12 cellular contexts compared by ENCODE assay signal in genomic region chr20:63782051-63782471, GRCh38. TPM values are rescaled to one million over a fixed set of nuclear protein-coding genes. Genes with fewer than 3 reads are reported as not detected.
DNase-seq lines count a peak whose midpoint lies in the region; ATAC-seq, FAIRE-seq and TF ChIP-seq lines count a peak whose summit lies in the region.
"Had no signal": no experiment of that assay in that cellular context is flagged by ENCODE, and none has a peak within 500 bp of the region (broad histone marks: within the 10 kb centered on the region; RNA-seq: fewer than 3 reads in every experiment).

No MANE protein-coding gene starts in this region.

- H3K27ac ChIP-seq in K562 (ENCODE audit: extremely low read depth, low read depth, low read length), result no peak overlapping the region
- H3K27ac ChIP-seq: adrenal gland had no signal

- no peak for TF ChIP-seq EP300 in K562 (IDR thresholded peaks at IDR 0.05; ENCODE audit: low read length)

- intact Hi-C loops in K562 (cut with micrococcal nuclease), result loop anchor here (10.0 kb wide), 2 partner anchors 77 to 193 kb away; partner anchors contain the start of genes ARFRP1, SAMD10 and ZGPAT

- H3K27me3 ChIP-seq in K562 (ENCODE audit: control insufficient read depth in 2 of 2, insufficient read depth in 2 of 2, low read length in 2 of 2), result no peaks in the 10 kb centered on the region
- H3K27me3 ChIP-seq: adrenal gland had no signal

- no peaks in the 10 kb centered on the region for H3K79me2 ChIP-seq in K562 (ENCODE audit: control insufficient read depth, insufficient read depth, low read length)

- in situ Hi-C loops in K562 (cut with MboI), result no loop called here

- 21% methylated on average over 14 of the region's 18 CpGs for WGBS in K562 (ENCODE audit: insufficient coverage, low coverage, missing lambda C conversion rate)

- no peaks in the 10 kb centered on the region for H3K9me3 ChIP-seq in K562 (replicated peaks; ENCODE audit: control insufficient read depth, insufficient read depth, low read depth, low read length)
- H3K9me3 ChIP-seq: adrenal gland had no signal

- TF ChIP-seq RAD21 in K562 (CRISPR knock-in tag; conservative IDR thresholded peaks at IDR 0.05 in 1 of 2, IDR thresholded peaks at IDR 0.05 in 1 of 2), result no peak

- FAIRE-seq in K562 (lab: Jason Lieb, UNC), result no peak
- FAIRE-seq: keratinocyte had no signal

- peaks cover 5 to 25% of the 10 kb centered on the region in 2 experiments; a peak in 4 of 5 replicates for H3K4me1 ChIP-seq in K562 (replicated peaks in 1 of 2; ENCODE audit: control insufficient read depth in 2 of 2, insufficient read depth in 2 of 2, low read length in 2 of 2)
- H3K4me1 ChIP-seq: adrenal gland had no signal

- no peaks in the 10 kb centered on the region for H3K36me3 ChIP-seq in K562 (ENCODE audit: control insufficient read depth, insufficient read depth, low read length)
- H3K36me3 ChIP-seq: adrenal gland had no signal

- TF ChIP-seq CTCF in K562 (IDR thresholded peaks at IDR 0.05 in 2 of 3, conservative IDR thresholded peaks at IDR 0.05 in 1 of 3; ENCODE audit: insufficient read depth in 2 of 3, low read depth in 1 of 3, low read length in 3 of 3), result peak; percentile 10 to 25 (median 16); a peak in 1 of 6 replicates

- H4K20me1 ChIP-seq in K562 (replicated peaks; ENCODE audit: control insufficient read depth, insufficient read depth, low read length), result no peaks in the 10 kb centered on the region

- no peaks in the 10 kb centered on the region for H3K9me1 ChIP-seq in K562 (ENCODE audit: control insufficient read depth, insufficient read depth, low read length)

- no peak overlapping the region for H3K4me2 ChIP-seq in K562 (ENCODE audit: insufficient read depth, low read length)

- no peak for TF ChIP-seq POLR2A in K562 (conservative IDR thresholded peaks at IDR 0.05)
- no peak for TF ChIP-seq POLR2A in erythroblast (IDR thresholded peaks at IDR 0.05; ENCODE audit: low read length)

- CTCF ChIA-PET in K562 (lab: Yijun Ruan, JAX; ENCODE audit: low intra/inter-chr PET ratio), result no interaction called here

- peak; percentile 48 for ATAC-seq in K562
- ATAC-seq: stimulated activated naive B cell treated with anti-CD40 and anti-IgM and Interleukin-4, amounts not matched to agents 10 μg/mL and 1 μg/mL and 100 μg/mL, for 72 hours had no signal

- BruUV-seq in K562 (replicated peaks; lab: Mats Ljungman, UMichigan), result no TSS peak

- no peak overlapping the region for H3K4me3 ChIP-seq in K562
- H3K4me3 ChIP-seq: adrenal gland had no signal

- H3K9ac ChIP-seq in K562 (ENCODE audit: insufficient read depth in 1 of 2, low read depth in 2 of 2, low read length in 2 of 2), result no peak overlapping the region; a peak in 1 of 4 replicates

- H2AFZ ChIP-seq in K562 (ENCODE audit: low read depth, low read length), result peak overlapping the region; percentile 55; the same call in 1 of the 2 replicates

- peak; percentile 37 for DNase-seq in SIG-M5 treated with dmso at 0.1 percent for 504 hours (lab: John Stamatoyannopoulos, UW; ENCODE audit: unreplicated experiment)
- DNase-seq in SIG-M5 (lab: John Stamatoyannopoulos, UW), result no peak
- peak; percentile 33 for DNase-seq in activated CD4-positive, alpha-beta T cell treated with anti-CD3 and anti-CD28 coated beads for 48 hours
- DNase-seq in K562 (ENCODE audit: extremely low read depth in 1 of 4, low spot score in 3 of 4), result no peak
- DNase-seq in stimulated activated CD8-positive, alpha-beta memory T cell treated with anti-CD3 and anti-CD28 coated beads, Interleukin-4, amount 100 ng/mL, for 48 hours, result peak; percentile 55
- DNase-seq in cerebellum (ENCODE audit: low spot score), result no peak
- DNase-seq in erythroblast (lab: John Stamatoyannopoulos, UW), result no peak
- DNase-seq in NCI-H1092 (lab: John Stamatoyannopoulos, UW), result no peak
- DNase-seq: adrenal gland; NCI-H1105; stimulated activated naive B cell treated with anti-CD40 and anti-IgM and Interleukin-4, amounts not matched to agents 10 μg/mL and 1 μg/mL and 100 μg/mL, for 72 hours had no signal

- POLR2A ChIA-PET in K562 (lab: Yijun Ruan, JAX), result interaction anchor here (0.5 kb wide), 1 partner anchor 165 kb away, joined by 3 read pairs; no protein-coding TSS in a partner anchor

TF ChIP-seq in K562, 482 proteins besides CTCF, POLR2A, EP300 and RAD21 (continues in another document):
- no peak for TF ChIP-seq NBN (IDR thresholded peaks at IDR 0.05; ENCODE audit: low read depth)
- TF ChIP-seq ZC3H11A (IDR thresholded peaks at IDR 0.05; ENCODE audit: low read depth, low read length), result no peak
- TF ChIP-seq, protein P1, sequence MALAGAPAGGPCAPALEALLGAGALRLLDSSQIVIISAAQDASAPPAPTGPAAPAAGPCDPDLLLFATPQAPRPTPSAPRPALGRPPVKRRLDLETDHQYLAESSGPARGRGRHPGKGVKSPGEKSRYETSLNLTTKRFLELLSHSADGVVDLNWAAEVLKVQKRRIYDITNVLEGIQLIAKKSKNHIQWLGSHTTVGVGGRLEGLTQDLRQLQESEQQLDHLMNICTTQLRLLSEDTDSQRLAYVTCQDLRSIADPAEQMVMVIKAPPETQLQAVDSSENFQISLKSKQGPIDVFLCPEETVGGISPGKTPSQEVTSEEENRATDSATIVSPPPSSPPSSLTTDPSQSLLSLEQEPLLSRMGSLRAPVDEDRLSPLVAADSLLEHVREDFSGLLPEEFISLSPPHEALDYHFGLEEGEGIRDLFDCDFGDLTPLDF (CRISPR knock-in tag; IDR thresholded peaks at IDR 0.05), result no peak
- no peak for TF ChIP-seq NRF1 (conservative IDR thresholded peaks at IDR 0.05 in 1 of 2, IDR thresholded peaks at IDR 0.05 in 1 of 2)
- no peak for TF ChIP-seq NONO (IDR thresholded peaks at IDR 0.05; ENCODE audit: low read depth in 2 of 2, low read length in 1 of 2)
- TF ChIP-seq RAD51 (IDR thresholded peaks at IDR 0.05; ENCODE audit: borderline replicate concordance, low read depth), result no peak
- TF ChIP-seq MEF2D (tag; conservative IDR thresholded peaks at IDR 0.05; ENCODE audit: low read depth), result no peak
- no peak for TF ChIP-seq PRMT5 (CRISPR knock-in tag; IDR thresholded peaks at IDR 0.05)

RNA-seq across cellular contexts. Expression of gene SLC2A4RG, which starts 42.5 kb away (rescaled TPM):
- total RNA-seq in K562 (2011; cell fraction: chromatin; rRNA removed; ENCODE audit: low replicate concordance), result 22.0 and 60.9 TPM in 2 replicates
- total RNA-seq in K562 (2011; cell fraction: nucleolus; rRNA removed), result 104 and 105 TPM in 2 replicates
- total RNA-seq in K562 (2011; cell fraction: nucleoplasm; rRNA removed), result 35.7 and 41.6 TPM in 2 replicates
- total RNA-seq in K562 (2014; rRNA removed) (62.7 and 92.2 TPM in 2 replicates), K562 (2014; rRNA removed; fragmentation: Illumina TruSeq; extraction: Trizol) (8.2 and 8.3 TPM in 2 replicates), K562 (2015; rRNA removed; fragmentation: Illumina TruSeq; extraction: Trizol) (26.5 and 28.3 TPM in 2 replicates), K562 (2021) (97.3 and 104 TPM in 2 replicates), cerebellum (6.6 TPM)
- polyA plus RNA-seq in K562 (2011; rRNA removed) (29.5 and 48.0 TPM in 2 replicates), K562 (2014; fragmentation: Illumina TruSeq; extraction: Trizol) (10.3 and 24.9 TPM in 2 replicates), K562 (2014; fragmentation: Nextera tagmentation; extraction: Ambion mirVana) (1 to 10 TPM in 1 of 2 experiments, under 1 TPM in 1; 0.34 to 1.1 TPM), K562 (2014; rRNA removed) (62.6 and 84.4 TPM in 2 replicates)
- polyA plus RNA-seq in K562 (2011; cell fraction: cytosol; rRNA removed), result 27.4 and 73.4 TPM in 2 replicates
- 238 and 316 TPM in 2 replicates for polyA plus RNA-seq in K562 (2011; cell fraction: nucleus; rRNA removed)
- 65.5 and 70.1 TPM in 2 replicates for polyA plus RNA-seq in K562 (2012)
- polyA minus RNA-seq in K562 (2011; rRNA and poly(A)+ RNA removed), result 1.6 and 4.4 TPM in 2 replicates
- polyA minus RNA-seq in K562 (2011; cell fraction: cytosol; rRNA and poly(A)+ RNA removed), result 14.8 and 20.6 TPM in 2 replicates
- 47.3 and 53.0 TPM in 2 replicates for polyA minus RNA-seq in K562 (2011; cell fraction: nucleus; rRNA and poly(A)+ RNA removed)

RNA-seq across cellular contexts. Expression of gene LIME1, which starts 45.6 kb away (rescaled TPM):
- total RNA-seq in K562 (2011; cell fraction: chromatin; rRNA removed; ENCODE audit: low replicate concordance), result 6.7 and 27.9 TPM in 2 replicates
- total RNA-seq in K562 (2011; cell fraction: nucleolus; rRNA removed), result 29.6 and 36.2 TPM in 2 replicates
- 12.0 and 12.1 TPM in 2 replicates for total RNA-seq in K562 (2011; cell fraction: nucleoplasm; rRNA removed)
- total RNA-seq in K562 (2014; rRNA removed), result 9.5 and 12.7 TPM in 2 replicates
- total RNA-seq in K562 (2014; rRNA removed; fragmentation: Illumina TruSeq; extraction: Trizol), result 0.11 and 0.32 TPM in 2 replicates
- total RNA-seq in K562 (2015; rRNA removed; fragmentation: Illumina TruSeq; extraction: Trizol), result 2.7 and 2.8 TPM in 2 replicates
- 9.3 and 10.2 TPM in 2 replicates for total RNA-seq in K562 (2021)
- 1.5 and 3.9 TPM in 2 replicates for polyA plus RNA-seq in K562 (2011; rRNA removed)
- 4.5 and 15.8 TPM in 2 replicates for polyA plus RNA-seq in K562 (2011; cell fraction: cytosol; rRNA removed)
- 37.1 and 90.0 TPM in 2 replicates for polyA plus RNA-seq in K562 (2011; cell fraction: nucleus; rRNA removed)
- 5.5 and 10.7 TPM in 2 replicates for polyA plus RNA-seq in K562 (2012)
- polyA plus RNA-seq in K562 (2014; fragmentation: Illumina TruSeq; extraction: Trizol), result 0.83 and 2.3 TPM in 2 replicates
- polyA plus RNA-seq in K562 (2014; fragmentation: Nextera tagmentation; extraction: Ambion mirVana), result not detected
- 17.1 and 20.2 TPM in 2 replicates for polyA plus RNA-seq in K562 (2014; rRNA removed)
- polyA minus RNA-seq in K562 (2011; rRNA and poly(A)+ RNA removed), result 0.06 and 0.25 TPM in 2 replicates
- 1.2 and 1.5 TPM in 2 replicates for polyA minus RNA-seq in K562 (2011; cell fraction: cytosol; rRNA and poly(A)+ RNA removed)
- 4.7 and 7.7 TPM in 2 replicates for polyA minus RNA-seq in K562 (2011; cell fraction: nucleus; rRNA and poly(A)+ RNA removed)
- total RNA-seq in cerebellum, result 9.3 TPM

RNA-seq across cellular contexts. Expression of gene ZBTB46, which starts 49.0 kb away (rescaled TPM):
- total RNA-seq in K562 (2011; cell fraction: chromatin; rRNA removed; ENCODE audit: low replicate concordance), result 6.4 and 23.8 TPM in 2 replicates
- total RNA-seq in K562 (2011; cell fraction: nucleolus; rRNA removed), result 8.2 and 11.0 TPM in 2 replicates
- total RNA-seq in K562 (2011; cell fraction: nucleoplasm; rRNA removed), result 6.0 and 7.5 TPM in 2 replicates
- total RNA-seq in K562 (2014; rRNA removed) (2.2 and 2.6 TPM in 2 replicates), K562 (2014; rRNA removed; fragmentation: Illumina TruSeq; extraction: Trizol) (0.38 and 0.40 TPM in 2 replicates), K562 (2015; rRNA removed; fragmentation: Illumina TruSeq; extraction: Trizol) (2.3 TPM in 2 replicates), K562 (2021) (4.1 and 4.6 TPM in 2 replicates), cerebellum (20.3 TPM)
- polyA plus RNA-seq in K562 (2011; rRNA removed) (1.1 and 1.7 TPM in 2 replicates), K562 (2014; fragmentation: Illumina TruSeq; extraction: Trizol) (0.39 and 1.1 TPM in 2 replicates), K562 (2014; fragmentation: Nextera tagmentation; extraction: Ambion mirVana) (under 1 TPM; 0.29 to 0.58 TPM), K562 (2014; rRNA removed) (1.3 and 2.0 TPM in 2 replicates)
- polyA plus RNA-seq in K562 (2011; cell fraction: cytosol; rRNA removed), result 1.7 and 3.0 TPM in 2 replicates
- polyA plus RNA-seq in K562 (2011; cell fraction: nucleus; rRNA removed), result 4.8 and 8.1 TPM in 2 replicates
- polyA plus RNA-seq in K562 (2012), result 2.3 and 3.0 TPM in 2 replicates
- 13.0 and 13.5 TPM in 2 replicates for polyA minus RNA-seq in K562 (2011; rRNA and poly(A)+ RNA removed)
- polyA minus RNA-seq in K562 (2011; cell fraction: cytosol; rRNA and poly(A)+ RNA removed), result 14.3 and 18.7 TPM in 2 replicates
- 4.2 and 5.1 TPM in 2 replicates for polyA minus RNA-seq in K562 (2011; cell fraction: nucleus; rRNA and poly(A)+ RNA removed)

Comparison
In these comparisons a context has a peak if more than half of its experiments do, and no peak if none do; other contexts are left out.
1. DNase-seq: peak in SIG-M5 treated with dmso at 0.1 percent for 504 hours (single experiment), activated CD4-positive, alpha-beta T cell treated with anti-CD3 and anti-CD28 coated beads for 48 hours (single experiment) and stimulated activated CD8-positive, alpha-beta memory T cell treated with anti-CD3 and anti-CD28 coated beads, Interleukin-4, amount 100 ng/mL, for 48 hours (single experiment); none in SIG-M5 (single experiment), K562 (0 of 4), cerebellum (single experiment), erythroblast (0 of 2) and NCI-H1092 (single experiment).